Comparison of ENCODE assay signal across 18 cellular contexts in the genomic region with DNA sequence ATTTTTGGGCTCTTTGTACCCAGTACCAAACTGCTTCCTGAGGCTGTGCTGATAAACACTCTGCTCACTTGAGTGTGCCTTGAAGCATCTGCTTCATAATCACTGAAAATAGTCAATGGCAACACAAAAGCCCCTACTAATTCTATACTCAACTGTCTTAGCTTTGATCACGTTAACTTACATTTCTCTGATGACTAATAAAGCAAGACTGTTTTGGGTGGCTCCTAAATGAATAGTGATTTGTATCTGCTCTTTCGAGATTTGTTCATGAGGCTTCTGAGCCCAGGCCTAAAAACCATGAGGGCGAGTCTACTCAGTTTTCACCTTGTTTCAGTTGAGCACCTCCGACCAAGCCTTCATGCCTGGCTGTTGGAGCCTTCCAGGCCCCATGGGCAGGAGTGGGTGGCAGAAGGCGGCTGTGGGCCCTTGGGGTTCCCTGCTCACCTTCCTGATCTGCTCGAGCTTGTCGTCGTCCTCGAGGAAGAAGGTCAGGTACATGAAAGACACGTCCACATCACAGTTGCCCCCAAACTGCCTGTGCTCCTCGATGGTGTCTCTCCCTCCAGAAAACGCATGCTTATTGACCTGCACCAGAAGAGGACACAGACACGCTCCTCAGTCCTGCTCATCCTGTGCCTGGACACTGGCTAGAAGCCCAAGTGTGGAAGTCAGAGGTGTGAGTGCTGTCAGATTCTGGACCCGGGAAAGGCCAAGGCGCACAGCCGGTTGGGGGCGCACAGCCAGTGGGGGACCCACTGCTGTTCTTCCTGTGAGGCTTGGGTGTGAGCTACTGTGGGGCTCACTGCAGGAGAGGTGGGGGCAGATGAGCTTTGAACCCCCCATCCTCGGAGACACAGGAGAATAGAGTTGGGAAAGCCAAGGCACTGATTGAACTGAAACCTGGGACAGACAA. TPM values are rescaled to one million over a fixed set of nuclear protein-coding genes. Genes with fewer than 3 reads are reported as not detected.
DNase-seq lines count a peak whose midpoint lies in the region; ATAC-seq and TF ChIP-seq lines count a peak whose summit lies in the region.
"Had no signal": no experiment of that assay in that cellular context is flagged by ENCODE, and none has a peak within 500 bp of the region (broad histone marks: within the 10 kb centered on the region; RNA-seq: fewer than 3 reads in every experiment).

No MANE protein-coding gene starts in this region.

- H3K27me3 ChIP-seq in esophagus muscularis mucosa, result no peaks in the 10 kb centered on the region
- H3K27me3 ChIP-seq: pancreas, uterus had no signal

- TF ChIP-seq POLR2A in esophagus muscularis mucosa (IDR thresholded peaks at IDR 0.05; ENCODE audit: low read depth), result no peak

- WGBS in esophagus muscularis mucosa, result 87% methylated on average over 18 of the region's 18 CpGs

- TF ChIP-seq EP300 in esophagus muscularis mucosa (IDR thresholded peaks at IDR 0.05), result no peak

- no peaks in the 10 kb centered on the region for H3K9me3 Mint-ChIP-seq in activated naive CD4-positive, alpha-beta T cell treated with anti-CD3 and anti-CD28 coated beads for 36 hours
- H3K9me3 Mint-ChIP-seq in central memory CD8-positive, alpha-beta T cell, result no peaks in the 10 kb centered on the region
- H3K9me3 Mint-ChIP-seq in type B pancreatic cell, result no peaks in the 10 kb centered on the region
- H3K9me3 Mint-ChIP-seq: dendritic cell treated with granulocyte-macrophage colony-stimulating factor and Interleukin-4, amounts not matched to agents 40 ng/mL and 50 ng/mL, for 4 days; mesothelial cell of epicardium had no signal

- H3K4me1 ChIP-seq in esophagus muscularis mucosa, result peaks cover 14 to 16% (median 15%) of the 10 kb centered on the region in 4 donors

- no peak for TF ChIP-seq CTCF in type B pancreatic cell (conservative IDR thresholded peaks at IDR 0.05)
- no peak for TF ChIP-seq CTCF in esophagus muscularis mucosa (IDR thresholded peaks at IDR 0.05)

- H3K4me1 Mint-ChIP-seq in activated naive CD4-positive, alpha-beta T cell treated with anti-CD3 and anti-CD28 coated beads for 36 hours (ENCODE audit: low read depth), result peaks cover 32% of the 10 kb centered on the region
- H3K4me1 Mint-ChIP-seq in central memory CD8-positive, alpha-beta T cell, result no peaks in the 10 kb centered on the region
- peaks cover 8% of the 10 kb centered on the region for H3K4me1 Mint-ChIP-seq in type B pancreatic cell (ENCODE audit: unreplicated experiment)
- H3K4me1 Mint-ChIP-seq: mesothelial cell of epicardium had no signal

- peak overlapping the region; percentile 32 for H3K27ac Mint-ChIP-seq in activated naive CD4-positive, alpha-beta T cell treated with anti-CD3 and anti-CD28 coated beads for 36 hours
- peak overlapping the region; percentile 61 for H3K27ac Mint-ChIP-seq in central memory CD8-positive, alpha-beta T cell (ENCODE audit: low read depth)
- H3K27ac Mint-ChIP-seq in type B pancreatic cell, result peak overlapping the region; percentile 50
- H3K27ac Mint-ChIP-seq: dendritic cell treated with granulocyte-macrophage colony-stimulating factor and Interleukin-4, amounts not matched to agents 40 ng/mL and 50 ng/mL, for 4 days; mesothelial cell of epicardium had no signal

- ATAC-seq in HG02870 (IDR thresholded peaks at IDR 0.05; ENCODE audit: unreplicated experiment), result peak; percentile 47
- ATAC-seq in central memory CD8-positive, alpha-beta T cell (replicated peaks; ENCODE audit: extremely low read depth, poor library complexity, severe bottlenecking), result no peak
- ATAC-seq: pancreas, PC-3 had no signal

- intact Hi-C loops in activated naive CD4-positive, alpha-beta T cell treated with anti-CD3 and anti-CD28 coated beads for 36 hours (cut with micrococcal nuclease), result loop anchor here (1.0 kb wide), 1 partner anchor 38 kb away; a partner anchor contains a TSS
- intact Hi-C loops in esophagus muscularis mucosa (cut with DNase I), result no loop called here

- no peak for DNase-seq in activated naive CD4-positive, alpha-beta T cell treated with anti-CD3 and anti-CD28 coated beads for 36 hours
- no peak for DNase-seq in activated naive CD4-positive, alpha-beta T cell treated with anti-CD3 and anti-CD28 coated beads, Interleukin-2, amount 50 U/mL, for 16 hours
- DNase-seq in central memory CD8-positive, alpha-beta T cell (ENCODE audit: low spot score in 2 of 2), result no peak
- no peak for DNase-seq in type B pancreatic cell (ENCODE audit: extremely low spot score, unreplicated experiment)
- no peak for DNase-seq in NCI-H187 treated with DMSO at 0.1 percent for 48 hours (lab: John Stamatoyannopoulos, UW)
- DNase-seq in esophagus muscularis mucosa (ENCODE audit: extremely low spot score), result no peak
- DNase-seq in NCI-H748 treated with DMSO at 0.1 percent for 48 hours (lab: John Stamatoyannopoulos, UW), result no peak
- DNase-seq: anterior cingulate cortex; DMS153; GOT3; PC-3; stimulated activated CD4-positive, alpha-beta T cell treated with anti-CD3 and anti-CD28 coated beads, Interleukin-15, amount 100 ng/mL, for 24 hours had no signal

- H3K36me3 ChIP-seq in esophagus muscularis mucosa, result peaks cover 16 to 87% (median 72%) of the 10 kb centered on the region in 4 donors
- H3K36me3 ChIP-seq: uterus had no signal

- no peak overlapping the region for H3K27ac ChIP-seq in esophagus muscularis mucosa (replicated peaks in 1 of 4)
- H3K27ac ChIP-seq: pancreas, uterus had no signal

- H3K4me3 Mint-ChIP-seq in activated naive CD4-positive, alpha-beta T cell treated with anti-CD3 and anti-CD28 coated beads for 36 hours, result no peak overlapping the region
- no peak overlapping the region for H3K4me3 Mint-ChIP-seq in central memory CD8-positive, alpha-beta T cell
- H3K4me3 Mint-ChIP-seq in type B pancreatic cell, result no peak overlapping the region
- H3K4me3 Mint-ChIP-seq: dendritic cell treated with granulocyte-macrophage colony-stimulating factor and Interleukin-4, amounts not matched to agents 40 ng/mL and 50 ng/mL, for 4 days; mesothelial cell of epicardium had no signal

- H3K4me3 ChIP-seq in esophagus muscularis mucosa, result no peak overlapping the region
- H3K4me3 ChIP-seq: pancreas, uterus had no signal

- peaks cover 64% of the 10 kb centered on the region for H3K36me3 Mint-ChIP-seq in activated naive CD4-positive, alpha-beta T cell treated with anti-CD3 and anti-CD28 coated beads for 36 hours (ENCODE audit: low read depth)
- peaks cover 21% of the 10 kb centered on the region for H3K36me3 Mint-ChIP-seq in central memory CD8-positive, alpha-beta T cell (ENCODE audit: insufficient read depth)
- H3K36me3 Mint-ChIP-seq in type B pancreatic cell, result peaks cover 15% of the 10 kb centered on the region

- H3K9me3 ChIP-seq in esophagus muscularis mucosa, result no peaks in the 10 kb centered on the region
- H3K9me3 ChIP-seq: pancreas, uterus had no signal

- CTCF ChIA-PET in activated naive CD4-positive, alpha-beta T cell treated with anti-CD3 and anti-CD28 coated beads for 36 hours (lab: Charles Lee), result no interaction called here

- no peaks in the 10 kb centered on the region for H3K27me3 Mint-ChIP-seq in activated naive CD4-positive, alpha-beta T cell treated with anti-CD3 and anti-CD28 coated beads for 36 hours (ENCODE audit: low read depth)
- no peaks in the 10 kb centered on the region for H3K27me3 Mint-ChIP-seq in central memory CD8-positive, alpha-beta T cell
- no peaks in the 10 kb centered on the region for H3K27me3 Mint-ChIP-seq in type B pancreatic cell
- H3K27me3 Mint-ChIP-seq: dendritic cell treated with granulocyte-macrophage colony-stimulating factor and Interleukin-4, amounts not matched to agents 40 ng/mL and 50 ng/mL, for 4 days had no signal

RNA-seq across cellular contexts. Expression of a gene that starts 13.7 kb away (rescaled TPM):
- total RNA-seq in activated naive CD4-positive, alpha-beta T cell treated with anti-CD3 and anti-CD28 coated beads for 36 hours, result not detected
- total RNA-seq in type B pancreatic cell (ENCODE audit: low replicate concordance) (not detected in 2 replicates), esophagus muscularis mucosa (not detected)
- total RNA-seq: activated CD8-positive, alpha-beta memory T cell treated with anti-CD3 and anti-CD28 coated beads for 36 hours; mesothelial cell of epicardium; uterus had no signal

RNA-seq across cellular contexts. Expression of a gene that starts 30.6 kb away (rescaled TPM):
- 1 to 10 TPM; 8.9 to 9.8 TPM for total RNA-seq in activated naive CD4-positive, alpha-beta T cell treated with anti-CD3 and anti-CD28 coated beads for 36 hours
- total RNA-seq in type B pancreatic cell (ENCODE audit: low replicate concordance) (72.8 and 101 TPM in 2 replicates), esophagus muscularis mucosa (10 to 100 TPM; 37.4 to 63.0 (median 49.2) TPM)

RNA-seq across cellular contexts. Expression of a gene that starts 39.4 kb away (rescaled TPM):
- 1 to 10 TPM; 6.0 to 6.6 TPM for total RNA-seq in activated naive CD4-positive, alpha-beta T cell treated with anti-CD3 and anti-CD28 coated beads for 36 hours
- total RNA-seq in type B pancreatic cell (ENCODE audit: low replicate concordance) (9.6 and 11.3 TPM in 2 replicates), esophagus muscularis mucosa (10 to 100 TPM in 2 of 4 donors, 1 to 10 TPM in 2; 7.1 to 10.8 (median 9.4) TPM)
